1 cellular context compared by ENCODE assay signal in the genomic region with DNA sequence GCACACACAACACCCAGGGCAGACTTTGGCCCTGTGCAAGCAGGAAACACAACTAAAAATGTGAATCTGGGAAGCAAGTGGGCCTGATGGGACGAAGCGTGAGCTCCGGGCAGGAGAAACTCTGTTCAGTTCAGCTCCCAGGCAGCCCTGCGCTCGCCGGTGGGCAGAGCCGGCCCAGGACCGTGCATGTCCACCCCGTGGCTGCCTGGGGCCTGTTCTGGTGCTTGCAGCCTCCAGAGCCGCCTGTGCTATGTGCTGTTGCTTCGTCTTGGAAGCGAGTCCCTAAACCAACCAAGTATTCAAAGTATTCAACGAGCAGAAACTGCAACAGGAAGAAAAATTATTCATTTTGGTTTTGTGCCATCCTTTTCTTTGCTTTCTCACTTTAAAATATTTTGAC.
TF ChIP-seq lines count a peak whose summit lies in the region.

No MANE protein-coding gene starts in this region.

TF ChIP-seq in HepG2, 621 proteins besides CTCF, POLR2A, EP300 and RAD21 (continued from another document):
- TF ChIP-seq CBX2 (IDR thresholded peaks at IDR 0.05; ENCODE audit: low read depth, low read length) (no peak), CBX2 (CRISPR knock-in tag; IDR thresholded peaks at IDR 0.05; ENCODE audit: low read depth) (no peak), ZBTB38 (CRISPR knock-in tag; IDR thresholded peaks at IDR 0.05) (no peak), ZFP82 (CRISPR knock-in tag; IDR thresholded peaks at IDR 0.05; ENCODE audit: borderline replicate concordance) (no peak), ZNF496 (CRISPR knock-in tag; IDR thresholded peaks at IDR 0.05; ENCODE audit: insufficient replicate concordance) (no peak), MEF2D (CRISPR knock-in tag; IDR thresholded peaks at IDR 0.05) (no peak), ZNF282 (IDR thresholded peaks at IDR 0.05; ENCODE audit: partially characterized antibody) (no peak), ZNF563 (CRISPR knock-in tag; IDR thresholded peaks at IDR 0.05) (no peak), SP1 (IDR thresholded peaks at IDR 0.05) (no peak), SP1 (CRISPR knock-in tag; IDR thresholded peaks at IDR 0.05) (no peak), SNRNP70 (IDR thresholded peaks at IDR 0.05; ENCODE audit: low read depth, low read length) (no peak)
- TF ChIP-seq, protein P1, sequence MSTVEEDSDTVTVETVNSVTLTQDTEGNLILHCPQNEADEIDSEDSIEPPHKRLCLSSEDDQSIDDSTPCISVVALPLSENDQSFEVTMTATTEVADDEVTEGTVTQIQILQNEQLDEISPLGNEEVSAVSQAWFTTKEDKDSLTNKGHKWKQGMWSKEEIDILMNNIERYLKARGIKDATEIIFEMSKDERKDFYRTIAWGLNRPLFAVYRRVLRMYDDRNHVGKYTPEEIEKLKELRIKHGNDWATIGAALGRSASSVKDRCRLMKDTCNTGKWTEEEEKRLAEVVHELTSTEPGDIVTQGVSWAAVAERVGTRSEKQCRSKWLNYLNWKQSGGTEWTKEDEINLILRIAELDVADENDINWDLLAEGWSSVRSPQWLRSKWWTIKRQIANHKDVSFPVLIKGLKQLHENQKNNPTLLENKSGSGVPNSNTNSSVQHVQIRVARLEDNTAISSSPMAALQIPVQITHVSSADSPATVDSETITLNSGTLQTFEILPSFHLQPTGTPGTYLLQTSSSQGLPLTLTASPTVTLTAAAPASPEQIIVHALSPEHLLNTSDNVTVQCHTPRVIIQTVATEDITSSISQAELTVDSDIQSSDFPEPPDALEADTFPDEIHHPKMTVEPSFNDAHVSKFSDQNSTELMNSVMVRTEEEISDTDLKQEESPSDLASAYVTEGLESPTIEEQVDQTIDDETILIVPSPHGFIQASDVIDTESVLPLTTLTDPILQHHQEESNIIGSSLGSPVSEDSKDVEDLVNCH (CRISPR knock-in tag; IDR thresholded peaks at IDR 0.05): no peak
- TF ChIP-seq, protein P2, sequence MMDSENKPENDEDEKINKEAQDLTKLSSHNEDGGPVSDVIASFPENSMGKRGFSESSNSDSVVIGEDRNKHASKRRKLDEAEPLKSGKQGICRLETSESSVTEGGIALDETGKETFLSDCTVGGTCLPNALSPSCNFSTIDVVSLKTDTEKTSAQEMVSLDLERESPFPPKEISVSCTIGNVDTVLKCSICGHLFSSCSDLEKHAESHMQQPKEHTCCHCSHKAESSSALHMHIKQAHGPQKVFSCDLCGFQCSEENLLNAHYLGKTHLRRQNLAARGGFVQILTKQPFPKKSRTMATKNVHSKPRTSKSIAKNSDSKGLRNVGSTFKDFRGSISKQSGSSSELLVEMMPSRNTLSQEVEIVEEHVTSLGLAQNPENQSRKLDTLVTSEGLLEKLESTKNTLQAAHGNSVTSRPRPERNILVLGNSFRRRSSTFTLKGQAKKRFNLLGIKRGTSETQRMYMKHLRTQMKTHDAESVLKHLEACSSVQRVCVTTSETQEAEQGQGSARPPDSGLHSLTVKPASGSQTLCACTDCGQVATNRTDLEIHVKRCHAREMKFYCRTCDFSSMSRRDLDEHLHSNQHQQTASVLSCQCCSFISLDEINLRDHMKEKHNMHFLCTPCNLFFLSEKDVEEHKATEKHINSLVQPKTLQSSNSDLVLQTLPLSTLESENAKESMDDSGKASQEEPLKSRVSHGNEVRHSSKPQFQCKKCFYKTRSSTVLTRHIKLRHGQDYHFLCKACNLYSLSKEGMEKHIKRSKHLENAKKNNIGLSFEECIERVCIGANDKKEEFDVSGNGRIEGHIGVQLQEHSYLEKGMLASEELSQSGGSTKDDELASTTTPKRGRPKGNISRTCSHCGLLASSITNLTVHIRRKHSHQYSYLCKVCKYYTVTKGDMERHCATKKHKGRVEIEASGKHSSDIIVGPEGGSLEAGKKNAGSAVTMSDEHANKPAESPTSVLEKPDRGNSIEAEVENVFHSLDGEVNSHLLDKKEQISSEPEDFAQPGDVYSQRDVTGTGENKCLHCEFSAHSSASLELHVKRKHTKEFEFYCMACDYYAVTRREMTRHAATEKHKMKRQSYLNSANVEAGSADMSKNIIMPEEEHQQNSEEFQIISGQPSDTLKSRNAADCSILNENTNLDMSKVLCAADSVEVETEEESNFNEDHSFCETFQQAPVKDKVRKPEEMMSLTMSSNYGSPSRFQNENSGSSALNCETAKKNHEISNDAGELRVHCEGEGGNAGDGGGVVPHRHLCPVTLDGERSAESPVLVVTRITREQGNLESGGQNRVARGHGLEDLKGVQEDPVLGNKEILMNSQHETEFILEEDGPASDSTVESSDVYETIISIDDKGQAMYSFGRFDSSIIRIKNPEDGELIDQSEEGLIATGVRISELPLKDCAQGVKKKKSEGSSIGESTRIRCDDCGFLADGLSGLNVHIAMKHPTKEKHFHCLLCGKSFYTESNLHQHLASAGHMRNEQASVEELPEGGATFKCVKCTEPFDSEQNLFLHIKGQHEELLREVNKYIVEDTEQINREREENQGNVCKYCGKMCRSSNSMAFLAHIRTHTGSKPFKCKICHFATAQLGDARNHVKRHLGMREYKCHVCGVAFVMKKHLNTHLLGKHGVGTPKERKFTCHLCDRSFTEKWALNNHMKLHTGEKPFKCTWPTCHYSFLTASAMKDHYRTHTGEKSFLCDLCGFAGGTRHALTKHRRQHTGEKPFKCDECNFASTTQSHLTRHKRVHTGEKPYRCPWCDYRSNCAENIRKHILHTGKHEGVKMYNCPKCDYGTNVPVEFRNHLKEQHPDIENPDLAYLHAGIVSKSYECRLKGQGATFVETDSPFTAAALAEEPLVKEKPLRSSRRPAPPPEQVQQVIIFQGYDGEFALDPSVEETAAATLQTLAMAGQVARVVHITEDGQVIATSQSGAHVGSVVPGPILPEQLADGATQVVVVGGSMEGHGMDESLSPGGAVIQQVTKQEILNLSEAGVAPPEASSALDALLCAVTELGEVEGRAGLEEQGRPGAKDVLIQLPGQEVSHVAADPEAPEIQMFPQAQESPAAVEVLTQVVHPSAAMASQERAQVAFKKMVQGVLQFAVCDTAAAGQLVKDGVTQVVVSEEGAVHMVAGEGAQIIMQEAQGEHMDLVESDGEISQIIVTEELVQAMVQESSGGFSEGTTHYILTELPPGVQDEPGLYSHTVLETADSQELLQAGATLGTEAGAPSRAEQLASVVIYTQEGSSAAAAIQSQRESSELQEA (CRISPR knock-in tag; IDR thresholded peaks at IDR 0.05; ENCODE audit: not compliant biosample characterization): no peak
- TF ChIP-seq, protein P3, sequence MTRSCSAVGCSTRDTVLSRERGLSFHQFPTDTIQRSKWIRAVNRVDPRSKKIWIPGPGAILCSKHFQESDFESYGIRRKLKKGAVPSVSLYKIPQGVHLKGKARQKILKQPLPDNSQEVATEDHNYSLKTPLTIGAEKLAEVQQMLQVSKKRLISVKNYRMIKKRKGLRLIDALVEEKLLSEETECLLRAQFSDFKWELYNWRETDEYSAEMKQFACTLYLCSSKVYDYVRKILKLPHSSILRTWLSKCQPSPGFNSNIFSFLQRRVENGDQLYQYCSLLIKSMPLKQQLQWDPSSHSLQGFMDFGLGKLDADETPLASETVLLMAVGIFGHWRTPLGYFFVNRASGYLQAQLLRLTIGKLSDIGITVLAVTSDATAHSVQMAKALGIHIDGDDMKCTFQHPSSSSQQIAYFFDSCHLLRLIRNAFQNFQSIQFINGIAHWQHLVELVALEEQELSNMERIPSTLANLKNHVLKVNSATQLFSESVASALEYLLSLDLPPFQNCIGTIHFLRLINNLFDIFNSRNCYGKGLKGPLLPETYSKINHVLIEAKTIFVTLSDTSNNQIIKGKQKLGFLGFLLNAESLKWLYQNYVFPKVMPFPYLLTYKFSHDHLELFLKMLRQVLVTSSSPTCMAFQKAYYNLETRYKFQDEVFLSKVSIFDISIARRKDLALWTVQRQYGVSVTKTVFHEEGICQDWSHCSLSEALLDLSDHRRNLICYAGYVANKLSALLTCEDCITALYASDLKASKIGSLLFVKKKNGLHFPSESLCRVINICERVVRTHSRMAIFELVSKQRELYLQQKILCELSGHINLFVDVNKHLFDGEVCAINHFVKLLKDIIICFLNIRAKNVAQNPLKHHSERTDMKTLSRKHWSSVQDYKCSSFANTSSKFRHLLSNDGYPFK (CRISPR knock-in tag; IDR thresholded peaks at IDR 0.05; ENCODE audit: borderline replicate concordance): no peak
